ENCODE assay signal across 15 cellular contexts in the genomic region with DNA sequence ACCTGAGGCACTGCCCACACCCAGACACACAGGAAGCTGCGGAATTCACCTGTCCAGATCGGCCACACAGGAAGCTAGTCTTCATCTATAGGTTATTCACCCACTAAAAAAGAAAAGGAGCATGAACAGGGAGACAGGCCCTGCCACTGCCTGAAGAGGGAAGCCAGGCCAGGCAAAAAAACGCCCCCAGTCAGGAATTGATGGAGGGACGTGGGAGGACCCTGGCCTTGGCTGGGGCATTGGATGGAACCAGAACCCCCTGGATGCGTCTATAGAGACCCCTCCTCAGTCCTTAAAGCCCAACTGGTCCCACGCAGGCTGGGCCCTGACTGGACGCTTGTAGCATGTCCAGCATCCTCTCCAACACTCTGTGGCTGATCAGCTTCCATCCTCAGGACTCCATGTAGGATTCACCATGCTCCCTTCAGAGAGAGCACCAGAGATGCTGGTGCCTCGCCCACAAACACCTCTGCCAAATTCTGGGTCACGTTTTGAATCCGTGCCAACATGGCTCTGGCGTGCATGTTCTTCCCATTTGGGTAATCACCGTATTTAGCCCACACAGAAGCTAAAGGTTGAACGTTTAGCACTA.
DNase-seq lines count a peak whose midpoint lies in the region; ATAC-seq and TF ChIP-seq lines count a peak whose summit lies in the region.
"Had no signal": no experiment of that assay in that cellular context is flagged by ENCODE, and none has a peak within 500 bp of the region (broad histone marks: within the 10 kb centered on the region; RNA-seq: fewer than 3 reads in every experiment).

No MANE protein-coding gene starts in this region.

- H3K27ac ChIP-seq in right cardiac atrium (ENCODE audit: low read length) (no peak overlapping the region), endodermal cell (ENCODE audit: low read depth, low read length) (no peak overlapping the region)

- TF ChIP-seq POLR2A in GM18505 (IDR thresholded peaks at IDR 0.05; ENCODE audit: borderline replicate concordance, extremely low read depth, insufficient read depth, insufficient read length), result no peak

- H3K9ac ChIP-seq in endodermal cell (ENCODE audit: extremely low read depth, low read length, poor library complexity, severe bottlenecking), result no peak overlapping the region

- H3K36me3 Mint-ChIP-seq in endodermal cell (ENCODE audit: low read depth) (no peaks in the 10 kb centered on the region), osteocyte (ENCODE audit: unreplicated experiment) (no peaks in the 10 kb centered on the region)
- H3K36me3 Mint-ChIP-seq in activated T-cell treated with anti-CD3 and anti-CD28 coated beads, Interleukin-2, amount 50 U/mL, for 72 hours (ENCODE audit: insufficient read depth in 2 of 2), result no peaks in the 10 kb centered on the region
- H3K36me3 Mint-ChIP-seq: CD4-positive, alpha-beta memory T cell had no signal

- H3K36me3 ChIP-seq in endodermal cell (ENCODE audit: control insufficient read depth, insufficient read depth, low read length), result no peaks in the 10 kb centered on the region

- H3K27me3 Mint-ChIP-seq in endodermal cell (ENCODE audit: insufficient read depth) (no peaks in the 10 kb centered on the region), osteocyte (ENCODE audit: unreplicated experiment) (no peaks in the 10 kb centered on the region)
- H3K27me3 Mint-ChIP-seq in activated T-cell treated with anti-CD3 and anti-CD28 coated beads, Interleukin-2, amount 50 U/mL, for 72 hours (ENCODE audit: low read depth), result no peaks in the 10 kb centered on the region
- H3K27me3 Mint-ChIP-seq: B cell had no signal

- ATAC-seq in right cardiac atrium (no peak), GM18502 (IDR thresholded peaks at IDR 0.05; ENCODE audit: poor library complexity, unreplicated experiment) (no peak), GM18505 (IDR thresholded peaks at IDR 0.05; ENCODE audit: unreplicated experiment) (no peak)
- ATAC-seq in activated T-cell treated with anti-CD3 and anti-CD28 coated beads, Interleukin-2, amount 50 U/mL, for 72 hours (replicated peaks in 1 of 2), result no peak

- intact Hi-C loops in cardiac septum (cut with DNase I) (no loop called here), right cardiac atrium (cut with DNase I) (no loop called here)

- H3K4me3 ChIP-seq in right cardiac atrium (ENCODE audit: low read length) (no peak overlapping the region), endodermal cell (ENCODE audit: low read length) (no peak overlapping the region)

- no peaks in the 10 kb centered on the region for H3K9me3 Mint-ChIP-seq in endodermal cell
- peaks cover 26% of the 10 kb centered on the region for H3K9me3 Mint-ChIP-seq in osteocyte (ENCODE audit: unreplicated experiment)
- peaks cover 0 to 2% of the 10 kb centered on the region in 2 donors for H3K9me3 Mint-ChIP-seq in activated T-cell treated with anti-CD3 and anti-CD28 coated beads, Interleukin-2, amount 50 U/mL, for 72 hours

- no peaks in the 10 kb centered on the region for H3K9me3 ChIP-seq in right cardiac atrium (ENCODE audit: control insufficient read depth, low read length)
- no peaks in the 10 kb centered on the region for H3K9me3 ChIP-seq in endodermal cell (ENCODE audit: control insufficient read depth, low read length)

- H3K4me3 Mint-ChIP-seq in endodermal cell (no peak overlapping the region), osteocyte (ENCODE audit: unreplicated experiment) (no peak overlapping the region)
- no peak overlapping the region for H3K4me3 Mint-ChIP-seq in activated T-cell treated with anti-CD3 and anti-CD28 coated beads, Interleukin-2, amount 50 U/mL, for 72 hours
- H3K4me3 Mint-ChIP-seq: B cell; CD4-positive, alpha-beta memory T cell had no signal

- DNase-seq in cardiac septum (ENCODE audit: low spot score) (peak; percentile 55), right cardiac atrium (no peak), endodermal cell (peak; percentile 36), osteocyte (ENCODE audit: extremely low spot score, unreplicated experiment) (peak; percentile 79), ureter (ENCODE audit: low spot score) (peak; percentile 25)
- DNase-seq in activated T-cell treated with anti-CD3 and anti-CD28 coated beads, Interleukin-2, amount 50 U/mL, for 72 hours, result no peak
- DNase-seq: ACHN; C1 segment of cervical spinal cord; CD4-positive, alpha-beta memory T cell; DMS153; DMS79 treated with DMSO at 0.1 percent for 48 hours; EL had no signal

- H3K27ac Mint-ChIP-seq in endodermal cell, result no peak overlapping the region
- H3K27ac Mint-ChIP-seq in osteocyte (ENCODE audit: unreplicated experiment), result no peak overlapping the region
- no peak overlapping the region for H3K27ac Mint-ChIP-seq in activated T-cell treated with anti-CD3 and anti-CD28 coated beads, Interleukin-2, amount 50 U/mL, for 72 hours
- H3K27ac Mint-ChIP-seq: B cell; CD4-positive, alpha-beta memory T cell had no signal

- H3K4me1 Mint-ChIP-seq in endodermal cell, result no peaks in the 10 kb centered on the region
- no peaks in the 10 kb centered on the region for H3K4me1 Mint-ChIP-seq in osteocyte (ENCODE audit: unreplicated experiment)
- no peaks in the 10 kb centered on the region for H3K4me1 Mint-ChIP-seq in activated T-cell treated with anti-CD3 and anti-CD28 coated beads, Interleukin-2, amount 50 U/mL, for 72 hours (ENCODE audit: low read depth)
- H3K4me1 Mint-ChIP-seq: B cell had no signal

- no peaks in the 10 kb centered on the region for H3K27me3 ChIP-seq in right cardiac atrium (ENCODE audit: control insufficient read depth, insufficient read depth)
- no peaks in the 10 kb centered on the region for H3K27me3 ChIP-seq in endodermal cell (ENCODE audit: control insufficient read depth, insufficient read depth, low read length, poor library complexity, severe bottlenecking)

- no peak for TF ChIP-seq CTCF in endodermal cell (conservative IDR thresholded peaks at IDR 0.05)
- TF ChIP-seq CTCF in osteocyte (IDR thresholded peaks at IDR 0.05), result no peak

- H3K4me1 ChIP-seq in right cardiac atrium (ENCODE audit: control insufficient read depth, insufficient read depth, low read length) (no peaks in the 10 kb centered on the region), endodermal cell (ENCODE audit: control insufficient read depth, insufficient read depth, low read length) (no peaks in the 10 kb centered on the region)

- 78% methylated on average over 13 of the region's 13 CpGs for WGBS in right cardiac atrium
- WGBS in endodermal cell (ENCODE audit: insufficient coverage in 1 of 2, insufficient read length in 1 of 2), 2 experiments, result 89 to 90% methylated on average over 10 to 13 of the region's 13 CpGs

Comparison
In these comparisons a context has a peak if more than half of its experiments do, and no peak if none do; other contexts are left out.
1. DNase-seq: peak in cardiac septum (single experiment), endodermal cell (single experiment), osteocyte (single experiment) and ureter (single experiment); none in right cardiac atrium (0 of 3) and activated T-cell treated with anti-CD3 and anti-CD28 coated beads, Interleukin-2, amount 50 U/mL, for 72 hours (0 of 2).